In the genomic region with DNA sequence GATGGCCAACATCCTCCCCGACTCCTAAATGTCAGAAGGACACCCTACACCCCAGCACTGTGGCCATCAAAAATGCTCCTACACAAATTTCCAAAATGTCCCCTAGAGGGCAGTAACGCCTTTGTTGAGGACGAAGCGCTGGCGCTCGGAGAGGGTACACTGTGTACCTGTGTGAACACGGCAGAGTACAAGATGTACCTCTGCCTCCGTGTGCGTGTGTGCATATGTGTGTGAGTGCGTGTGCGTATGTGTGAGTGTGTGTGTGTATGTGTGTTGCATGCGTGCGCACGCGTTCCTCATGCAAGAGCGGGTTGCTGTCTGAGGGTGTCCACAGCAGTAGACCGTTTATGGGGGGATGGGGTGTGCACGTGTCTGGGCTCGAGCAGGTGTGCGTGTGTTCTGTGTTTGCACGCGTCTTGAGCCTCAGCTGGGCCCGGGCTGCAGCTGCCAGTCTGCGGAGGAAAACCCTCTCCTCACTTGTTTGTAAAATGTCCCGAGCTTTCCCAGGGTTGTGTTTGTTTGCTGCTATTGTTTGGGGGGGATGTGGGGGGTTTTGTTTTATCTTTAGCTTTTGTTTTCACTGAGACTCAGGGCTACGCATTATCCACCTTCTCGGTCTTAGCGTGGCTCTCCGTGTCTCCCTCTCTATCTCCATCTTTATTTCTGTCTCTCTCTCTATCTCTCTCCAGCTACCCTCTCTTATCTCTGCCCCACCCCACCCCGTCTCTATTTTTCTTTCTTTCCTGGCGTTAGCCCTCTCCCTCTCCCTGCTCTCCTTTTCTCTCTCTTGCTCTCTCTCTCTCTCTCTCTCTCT, we compare ENCODE assay signal across 8 cellular contexts. TPM values are rescaled to one million over a fixed set of nuclear protein-coding genes. Genes with fewer than 3 reads are reported as not detected.
A peak's percentile ranks its signal among the peaks of the same experiment; 100 is the strongest.
DNase-seq lines count a peak whose midpoint lies in the region; TF ChIP-seq lines count a peak whose summit lies in the region.

No MANE protein-coding gene starts in this region.

- TF ChIP-seq CTCF in GM10266 (IDR thresholded peaks at IDR 0.05; ENCODE audit: control insufficient read depth, insufficient read depth, low read depth, missing control alignments) (peak; percentile 52), right atrium auricular region (IDR thresholded peaks at IDR 0.05) (peak; percentile 41 to 77), prostate gland (IDR thresholded peaks at IDR 0.05) (peak; percentile 14 to 74 (median 73))

- TF ChIP-seq POLR2A in prostate gland (IDR thresholded peaks at IDR 0.05): no peak

- H3K27ac ChIP-seq in SJCRH30 (no peak overlapping the region), right atrium auricular region (peak overlapping the region; percentile 68 to 78), prostate gland (peak overlapping the region; percentile 67 to 74)

- WGBS in prostate gland: 0% methylated on average over 16 of the region's 31 CpGs

- no peaks in the 10 kb centered on the region for H3K36me3 ChIP-seq in SJCRH30
- H3K36me3 ChIP-seq in right atrium auricular region: no peaks in the 10 kb centered on the region
- no peaks in the 10 kb centered on the region for H3K36me3 ChIP-seq in prostate gland

- H3K4me1 ChIP-seq in SJCRH30 (no peaks in the 10 kb centered on the region), right atrium auricular region (no peaks in the 10 kb centered on the region), prostate gland (replicated peaks) (no peaks in the 10 kb centered on the region)

- H3K4me3 ChIP-seq in SJCRH30 (no peak overlapping the region), right atrium auricular region (peak overlapping the region; percentile 5 to 38), prostate gland (peak overlapping the region; percentile 16)

- DNase-seq in GM10266 (ENCODE audit: extremely low spot score) (peak; percentile 59), H4 (ENCODE audit: low spot score) (peak; percentile 51), LoVo (ENCODE audit: low spot score) (peak; percentile 61), SJCRH30 (peak; percentile 39 to 62), right atrium auricular region (ENCODE audit: low spot score) (peak; percentile 87), prostate gland (ENCODE audit: low spot score) (peak; percentile 74), HuH-7.5 (ENCODE audit: low spot score) (no peak)
- peak; percentile 13 for DNase-seq in activated naive CD8-positive, alpha-beta T cell treated with anti-CD3 and anti-CD28 coated beads, Interleukin-2, amount 50 U/mL, for 16 hours (ENCODE audit: low read depth, low spot score)

- intact Hi-C loops in prostate gland (cut with DNase I): loop anchor here (1.0 kb wide), 1 partner anchor 17 kb away; no protein-coding TSS in a partner anchor

- H3K27me3 ChIP-seq in SJCRH30 (no peaks in the 10 kb centered on the region), right atrium auricular region (no peaks in the 10 kb centered on the region), prostate gland (replicated peaks; ENCODE audit: insufficient read depth) (no peaks in the 10 kb centered on the region)

- no peaks in the 10 kb centered on the region for H3K9me3 ChIP-seq in SJCRH30 (replicated peaks)
- no peaks in the 10 kb centered on the region for H3K9me3 ChIP-seq in right atrium auricular region
- no peaks in the 10 kb centered on the region for H3K9me3 ChIP-seq in prostate gland

RNA-seq across cellular contexts. Expression of a gene that starts 10.4 kb away (rescaled TPM):
- 7.5 and 10.3 TPM in 2 replicates for total RNA-seq in H4 (2014; rRNA removed; shearing (Covaris generic))
- total RNA-seq in SJCRH30 (2014; rRNA removed; shearing (Covaris generic)): 9.3 and 11.8 TPM in 2 replicates
- 10 to 100 TPM; 39.9 to 44.0 TPM for total RNA-seq in right atrium auricular region
- total RNA-seq in prostate gland: 100 to 1,000 TPM in 1 of 2 donors, 10 to 100 TPM in 1; 34.3 to 250 TPM

RNA-seq across cellular contexts. Expression of a gene that starts 22.1 kb away (rescaled TPM):
- total RNA-seq in H4 (2014; rRNA removed; shearing (Covaris generic)): 2.4 and 2.7 TPM in 2 replicates
- 5.7 and 6.7 TPM in 2 replicates for total RNA-seq in SJCRH30 (2014; rRNA removed; shearing (Covaris generic))
- total RNA-seq in right atrium auricular region: 1 to 10 TPM; 3.3 to 6.0 TPM
- 10 to 100 TPM; 11.5 to 27.9 TPM for total RNA-seq in prostate gland

RNA-seq across cellular contexts. Expression of a gene that starts 23.2 kb away (rescaled TPM):
- 0.72 and 1.7 TPM in 2 replicates for total RNA-seq in H4 (2014; rRNA removed; shearing (Covaris generic))
- total RNA-seq in SJCRH30 (2014; rRNA removed; shearing (Covaris generic)): 1.3 TPM in 2 replicates
- total RNA-seq in right atrium auricular region (1 to 10 TPM in 1 of 2 donors, under 1 TPM in 1; 0.93 to 2.4 TPM), prostate gland (1 to 10 TPM; 1.9 to 3.6 TPM)
